Comparison of ENCODE assay signal across 22 cellular contexts in genomic region chr14:105982664-105983063, GRCh38.
"Had no signal": no experiment of that assay in that cellular context is flagged by ENCODE, and none has a peak within 500 bp of the region (broad histone marks: within the 10 kb centered on the region; RNA-seq: fewer than 3 reads in every experiment).

No MANE protein-coding gene starts in this region.

- H3K27me3 Mint-ChIP-seq: activated CD4-positive, alpha-beta memory T cell treated with anti-CD3 and anti-CD28 coated beads, Interleukin-2, amount 10 ng/mL, durations not matched to agents 7 days and 5 days; activated CD4-positive, alpha-beta T cell treated with anti-CD3 and anti-CD28 coated beads, Interleukin-2, amount 10 ng/mL, durations not matched to agents 24 days and 14 days; activated naive CD8-positive, alpha-beta T cell treated with anti-CD3 and anti-CD28 coated beads for 36 hours; activated T-cell treated with anti-CD3 and anti-CD28 coated beads, Interleukin-2, amount 50 U/mL, for 24 hours; activated T-helper 17 cell treated with anti-CD3 and anti-CD28 coated beads, Interleukin-2, amount 50 U/mL, for 72 hours had no signal

- H3K27ac ChIP-seq: lower lobe of right lung, neural progenitor cell, prostate gland, spleen, stomach, suprapubic skin, tibial nerve had no signal

- H3K4me3 Mint-ChIP-seq: activated CD4-positive, alpha-beta memory T cell treated with anti-CD3 and anti-CD28 coated beads, Interleukin-2, amount 10 ng/mL, durations not matched to agents 7 days and 5 days; activated CD4-positive, alpha-beta T cell treated with anti-CD3 and anti-CD28 coated beads, Interleukin-2, amount 10 ng/mL, durations not matched to agents 24 days and 14 days; activated naive CD8-positive, alpha-beta T cell treated with anti-CD3 and anti-CD28 coated beads for 36 hours; activated T-cell treated with anti-CD3 and anti-CD28 coated beads, Interleukin-2, amount 50 U/mL, for 24 hours; neural progenitor cell; T-helper 1 cell treated with Interleukin-12 subunit alpha and Interleukin-12 subunit beta and Interleukin-4 antibody, amounts not matched to agents 30 μg/mL and 1 μg/mL, for 36 hours had no signal

- ATAC-seq: activated T-helper 17 cell treated with anti-CD3 and anti-CD28 coated beads, Interleukin-2, amount 50 U/mL, for 72 hours; left lobe of liver; lower lobe of right lung; mucosa of descending colon had no signal

- H3K9me3 Mint-ChIP-seq: activated CD4-positive, alpha-beta memory T cell treated with anti-CD3 and anti-CD28 coated beads, Interleukin-2, amount 10 ng/mL, durations not matched to agents 7 days and 5 days; activated CD4-positive, alpha-beta T cell treated with anti-CD3 and anti-CD28 coated beads, Interleukin-2, amount 10 ng/mL, durations not matched to agents 24 days and 14 days; activated T-helper 17 cell treated with anti-CD3 and anti-CD28 coated beads, Interleukin-2, amount 50 U/mL, for 72 hours; T-helper 1 cell treated with Interleukin-12 subunit alpha and Interleukin-12 subunit beta and Interleukin-4 antibody, amounts not matched to agents 30 μg/mL and 1 μg/mL, for 36 hours had no signal

- H3K27me3 ChIP-seq: neural progenitor cell, spleen, stomach, suprapubic skin, tibial nerve had no signal

- H2AFZ ChIP-seq: neural progenitor cell had no signal

- H3K4me2 ChIP-seq: neural progenitor cell had no signal

- H3K9me3 ChIP-seq: lower lobe of right lung, mucosa of descending colon, prostate gland, spleen, stomach, suprapubic skin, tibial nerve had no signal

- DNase-seq: activated CD4-positive, alpha-beta memory T cell treated with anti-CD3 and anti-CD28 coated beads, Interleukin-2, amount 10 ng/mL, durations not matched to agents 7 days and 5 days; activated CD4-positive, alpha-beta T cell treated with anti-CD3 and anti-CD28 coated beads, Interleukin-2, amount 10 ng/mL, durations not matched to agents 24 days and 14 days; activated CD4-positive, CD25-positive, alpha-beta regulatory T cell; activated CD8-positive, alpha-beta memory T cell treated with anti-CD3 and anti-CD28 coated beads, Interleukin-2, amount 50 U/mL, for 4 hours; activated naive CD8-positive, alpha-beta T cell treated with anti-CD3 and anti-CD28 coated beads for 36 hours; activated T-cell treated with anti-CD3 and anti-CD28 coated beads, Interleukin-2, amount 50 U/mL, for 24 hours; amygdala; cortex of kidney; foreskin fibroblast; lower lobe of right lung; mesendoderm; mucosa of descending colon; spleen; stimulated activated CD4-positive, alpha-beta T cell treated with anti-CD3 and anti-CD28 coated beads, Interleukin-4, amount 100 ng/mL, for 24 hours; stomach had no signal

- H3K27ac Mint-ChIP-seq: activated CD4-positive, alpha-beta memory T cell treated with anti-CD3 and anti-CD28 coated beads, Interleukin-2, amount 10 ng/mL, durations not matched to agents 7 days and 5 days; activated naive CD8-positive, alpha-beta T cell treated with anti-CD3 and anti-CD28 coated beads for 36 hours; activated T-cell treated with anti-CD3 and anti-CD28 coated beads, Interleukin-2, amount 50 U/mL, for 24 hours; neural progenitor cell; T-helper 1 cell treated with Interleukin-12 subunit alpha and Interleukin-12 subunit beta and Interleukin-4 antibody, amounts not matched to agents 30 μg/mL and 1 μg/mL, for 36 hours had no signal

- H3K4me1 Mint-ChIP-seq: neural progenitor cell had no signal

- H3K4me3 ChIP-seq: lower lobe of right lung, mucosa of descending colon, neural progenitor cell, prostate gland, spleen, stomach, suprapubic skin, tibial nerve had no signal

- H3K36me3 ChIP-seq: lower lobe of right lung, neural progenitor cell, prostate gland, spleen, stomach, suprapubic skin, tibial nerve had no signal

- H3K4me1 ChIP-seq: lower lobe of right lung, neural progenitor cell, prostate gland, stomach, suprapubic skin, tibial nerve had no signal

- H3K9ac ChIP-seq: neural progenitor cell had no signal

- H3K36me3 Mint-ChIP-seq: neural progenitor cell had no signal
